ENCODE assay signal across 22 cellular contexts in the genomic region with DNA sequence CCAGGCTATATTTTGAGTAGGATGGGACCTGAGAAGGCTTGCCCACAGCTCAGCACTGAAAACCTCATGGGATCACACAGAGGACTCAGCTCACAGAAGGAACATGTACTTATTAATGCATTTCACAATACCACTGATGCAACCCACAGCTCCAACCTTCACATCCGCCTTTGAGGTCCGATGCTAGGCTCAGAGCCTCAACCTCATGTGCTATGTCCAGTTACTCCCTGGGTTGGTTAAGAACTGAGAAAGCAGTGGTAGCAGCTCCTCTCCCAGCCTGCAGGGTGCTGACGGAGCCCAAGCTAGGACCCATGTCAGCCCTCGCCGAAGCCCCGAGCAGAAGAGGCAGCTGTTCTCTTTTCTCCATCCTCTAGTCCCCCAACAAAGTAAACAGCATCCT. TPM values are rescaled to one million over a fixed set of nuclear protein-coding genes. Genes with fewer than 3 reads are reported as not detected.
DNase-seq lines count a peak whose midpoint lies in the region; ATAC-seq, FAIRE-seq and TF ChIP-seq lines count a peak whose summit lies in the region.
"Had no signal": no experiment of that assay in that cellular context is flagged by ENCODE, and none has a peak within 500 bp of the region (broad histone marks: within the 10 kb centered on the region; RNA-seq: fewer than 3 reads in every experiment).

No MANE protein-coding gene starts in this region.

- FAIRE-seq in urothelium cell line (lab: Jason Lieb, UNC) = peak; percentile 17
- FAIRE-seq: A549 had no signal

- H3K9me3 ChIP-seq in left ventricle myocardium inferior (replicated peaks) = no peaks in the 10 kb centered on the region
- H3K9me3 ChIP-seq: A549, mucosa of descending colon, right lobe of liver had no signal

- peaks cover 64% of the 10 kb centered on the region for H3K4me1 ChIP-seq in left ventricle myocardium inferior
- H3K4me1 ChIP-seq: right lobe of liver had no signal

- no peak for DNase-seq in left ventricle myocardium inferior
- no peak for DNase-seq in cardiac septum (ENCODE audit: low spot score)
- DNase-seq in SIG-M5 (lab: John Stamatoyannopoulos, UW) = peak; percentile 7
- DNase-seq in epithelial cell of esophagus (ENCODE audit: low read depth) = peak; percentile 34
- no peak for DNase-seq in urothelium cell line (ENCODE audit: low spot score)
- no peak for DNase-seq in stimulated activated CD4-positive, alpha-beta T cell treated with anti-CD3 and anti-CD28 coated beads, Interleukin-2, amount 100 ng/mL, for 48 hours
- DNase-seq in DMS153 treated with DMSO at 0.1 percent for 48 hours (lab: John Stamatoyannopoulos, UW; ENCODE audit: unreplicated experiment) = no peak
- DNase-seq: activated CD8-positive, alpha-beta T cell treated with anti-CD3 and anti-CD28 coated beads for 36 hours; activated T-cell treated with anti-CD3 and anti-CD28 coated beads, Interleukin-2, amount 50 U/mL, for 4 hours; DMS 273 treated with DMSO at 0.1 percent for 48 hours; GOT3; mucosa of descending colon; NCI-H1092 treated with DMSO at 0.1 percent for 48 hours; NCI-H2171 treated with DMSO at 0.1 percent for 48 hours; NCI-H748 treated with DMSO at 0.1 percent for 48 hours; right lobe of liver; RPMI8226; stimulated activated naive CD8-positive, alpha-beta T cell treated with anti-CD3 and anti-CD28 coated beads, Interleukin-15, amount 100 ng/mL, for 72 hours had no signal

- H3K27ac ChIP-seq in left ventricle myocardium inferior (replicated peaks) = peak overlapping the region; percentile 74
- H3K27ac ChIP-seq: A549, C4-2B, epithelial cell of prostate, right lobe of liver had no signal

- no peak for ATAC-seq in GM18907 (IDR thresholded peaks at IDR 0.05; ENCODE audit: unreplicated experiment)
- ATAC-seq: A549; activated CD8-positive, alpha-beta T cell treated with anti-CD3 and anti-CD28 coated beads for 36 hours; activated T-cell treated with anti-CD3 and anti-CD28 coated beads, Interleukin-2, amount 50 U/mL, for 4 hours; mucosa of descending colon; stimulated activated naive CD8-positive, alpha-beta T cell treated with anti-CD3 and anti-CD28 coated beads, Interleukin-15, amount 100 ng/mL, for 72 hours had no signal

- TF ChIP-seq CTCF in left ventricle myocardium inferior (IDR thresholded peaks at IDR 0.05; ENCODE audit: borderline replicate concordance) = no peak
- no peak for TF ChIP-seq CTCF in epithelial cell of esophagus (IDR thresholded peaks at IDR 0.05; ENCODE audit: insufficient read depth, low read depth, low read length, missing control alignments)

- no peaks in the 10 kb centered on the region for H3K27me3 ChIP-seq in left ventricle myocardium inferior (ENCODE audit: low read depth)
- H3K27me3 ChIP-seq: right lobe of liver had no signal

- H3K4me3 ChIP-seq in left ventricle myocardium inferior (no peak overlapping the region), epithelial cell of esophagus (ENCODE audit: low read length) (no peak overlapping the region)
- H3K4me3 ChIP-seq: A549, mucosa of descending colon, right lobe of liver had no signal

- intact Hi-C loops in left ventricle myocardium inferior (cut with micrococcal nuclease) (no loop called here), cardiac septum (cut with DNase I) (no loop called here)

- H3K36me3 ChIP-seq in left ventricle myocardium inferior = no peaks in the 10 kb centered on the region
- H3K36me3 ChIP-seq: right lobe of liver had no signal

RNA-seq across cellular contexts. Expression of a gene that starts 52.9 kb away (rescaled TPM):
- total RNA-seq in left ventricle myocardium inferior (82.2 TPM), cardiac septum (113 TPM)

Comparison
In these comparisons a context has a peak if more than half of its experiments do, and no peak if none do; other contexts are left out.
1. DNase-seq: peak in SIG-M5 (single experiment) and epithelial cell of esophagus (single experiment); none in left ventricle myocardium inferior (single experiment), cardiac septum (single experiment), urothelium cell line (single experiment), stimulated activated CD4-positive, alpha-beta T cell treated with anti-CD3 and anti-CD28 coated beads, Interleukin-2, amount 100 ng/mL, for 48 hours (0 of 2) and DMS153 treated with DMSO at 0.1 percent for 48 hours (single experiment).